In genomic region chr6:13425971-13426931, GRCh38 we compare ENCODE assay signal across 9 cellular contexts.
DNase-seq lines count a peak whose midpoint lies in the region; ATAC-seq and TF ChIP-seq lines count a peak whose summit lies in the region.
"Had no signal": no experiment of that assay in that cellular context is flagged by ENCODE, and none has a peak within 500 bp of the region (broad histone marks: within the 10 kb centered on the region; RNA-seq: fewer than 3 reads in every experiment).

No MANE protein-coding gene starts in this region.

- peak; percentile 22 for DNase-seq in activated naive CD4-positive, alpha-beta T cell treated with anti-CD3 and anti-CD28 coated beads for 36 hours
- no peak for DNase-seq in activated naive CD4-positive, alpha-beta T cell treated with anti-CD3 and anti-CD28 coated beads, Interleukin-2, amount 10 ng/mL, durations not matched to agents 7 days and 5 days
- DNase-seq in ascending aorta (ENCODE audit: low spot score in 2 of 2), result peak in 1 of 2 donors; percentile 82
- peak; percentile 46 to 84 for DNase-seq in tibial artery
- no peak for DNase-seq in DMS79 treated with DMSO at 0.1 percent for 48 hours (lab: John Stamatoyannopoulos, UW)
- DNase-seq in hepatocyte (ENCODE audit: low spot score), result no peak
- DNase-seq: NCI-H2227 treated with DMSO at 0.1 percent for 48 hours had no signal

- no peaks in the 10 kb centered on the region for H3K79me2 ChIP-seq in hepatocyte

- no peaks in the 10 kb centered on the region for H3K27me3 ChIP-seq in ascending aorta
- H3K27me3 ChIP-seq in layer of hippocampus (ENCODE audit: control insufficient read depth, insufficient read depth, low read length), result no peaks in the 10 kb centered on the region
- no peaks in the 10 kb centered on the region for H3K27me3 ChIP-seq in tibial artery
- H3K27me3 ChIP-seq in hepatocyte, result no peaks in the 10 kb centered on the region

- H4K20me1 ChIP-seq in hepatocyte (ENCODE audit: insufficient read depth, poor library complexity, severe bottlenecking), result no peaks in the 10 kb centered on the region

- no peaks in the 10 kb centered on the region for H3K9me3 ChIP-seq in ascending aorta
- H3K9me3 ChIP-seq in tibial artery, result no peaks in the 10 kb centered on the region
- H3K9me3 ChIP-seq in hepatocyte (ENCODE audit: low read depth), result no peaks in the 10 kb centered on the region

- H3K4me3 Mint-ChIP-seq in activated naive CD4-positive, alpha-beta T cell treated with anti-CD3 and anti-CD28 coated beads for 36 hours, result no peak overlapping the region
- H3K4me3 Mint-ChIP-seq in activated naive CD4-positive, alpha-beta T cell treated with anti-CD3 and anti-CD28 coated beads, Interleukin-2, amount 10 ng/mL, durations not matched to agents 7 days and 5 days, result no peak overlapping the region

- no peak for TF ChIP-seq CTCF in ascending aorta (IDR thresholded peaks at IDR 0.05)
- TF ChIP-seq CTCF in tibial artery (IDR thresholded peaks at IDR 0.05), result no peak
- no peak for TF ChIP-seq CTCF in hepatocyte (IDR thresholded peaks at IDR 0.05; ENCODE audit: poor library complexity)

- no peak overlapping the region for H2AFZ ChIP-seq in hepatocyte

- no peak overlapping the region for H3K4me3 ChIP-seq in ascending aorta
- H3K4me3 ChIP-seq in tibial artery, result no peak overlapping the region
- H3K4me3 ChIP-seq in hepatocyte, result no peak overlapping the region

- H3K9me2 ChIP-seq in hepatocyte (replicated peaks; ENCODE audit: insufficient read depth), result no peaks in the 10 kb centered on the region

- H3K4me1 ChIP-seq in ascending aorta (peaks cover 18 to 35% of the 10 kb centered on the region in 2 donors), tibial artery (peaks cover 0 to 84% (median 44%) of the 10 kb centered on the region in 4 donors), hepatocyte (ENCODE audit: insufficient read depth) (peaks cover 12% of the 10 kb centered on the region)

- ATAC-seq in HG03565 (IDR thresholded peaks at IDR 0.05; ENCODE audit: unreplicated experiment), result no peak

- WGBS in hepatocyte (ENCODE audit: low lambda C conversion rate, missing lambda C conversion rate), result 83% methylated on average over 21 of the region's 21 CpGs

- intact Hi-C loops in activated naive CD4-positive, alpha-beta T cell treated with anti-CD3 and anti-CD28 coated beads for 36 hours (cut with micrococcal nuclease), result loop anchor here (5.0 kb wide), 1 partner anchor 41 kb away; no protein-coding TSS in a partner anchor
- intact Hi-C loops in ascending aorta (cut with DNase I), result loop anchor here (5.0 kb wide), 1 partner anchor 61 kb away; the partner anchor contains the start of gene GFOD1
- intact Hi-C loops in tibial artery (cut with DNase I; ENCODE audit: low total_unique reads), result no loop called here

- no peaks in the 10 kb centered on the region for H3K36me3 Mint-ChIP-seq in activated naive CD4-positive, alpha-beta T cell treated with anti-CD3 and anti-CD28 coated beads for 36 hours (ENCODE audit: low read depth)
- H3K36me3 Mint-ChIP-seq in activated naive CD4-positive, alpha-beta T cell treated with anti-CD3 and anti-CD28 coated beads, Interleukin-2, amount 10 ng/mL, durations not matched to agents 7 days and 5 days, result no peaks in the 10 kb centered on the region

- peaks cover 54% of the 10 kb centered on the region for H3K4me1 Mint-ChIP-seq in activated naive CD4-positive, alpha-beta T cell treated with anti-CD3 and anti-CD28 coated beads for 36 hours (ENCODE audit: low read depth)
- peaks cover 32% of the 10 kb centered on the region for H3K4me1 Mint-ChIP-seq in activated naive CD4-positive, alpha-beta T cell treated with anti-CD3 and anti-CD28 coated beads, Interleukin-2, amount 10 ng/mL, durations not matched to agents 7 days and 5 days

- H3K27ac ChIP-seq in ascending aorta, result peak overlapping the region; percentile 71 to 72
- H3K27ac ChIP-seq in layer of hippocampus (ENCODE audit: low read depth, low read length), result peak overlapping the region; percentile 8
- H3K27ac ChIP-seq in tibial artery, result peak overlapping the region; percentile 80 to 95
- H3K27ac ChIP-seq in hepatocyte, result no peak overlapping the region

- H3K36me3 ChIP-seq in ascending aorta (no peaks in the 10 kb centered on the region), tibial artery (no peaks in the 10 kb centered on the region), hepatocyte (replicated peaks; ENCODE audit: insufficient read depth, low read depth) (no peaks in the 10 kb centered on the region)

- CTCF ChIA-PET in activated naive CD4-positive, alpha-beta T cell treated with anti-CD3 and anti-CD28 coated beads for 36 hours (lab: Charles Lee), result interaction anchor here (0.6 to 2.2 kb wide), 4 partner anchors 16 to 641 kb away, joined by 3 to 6 read pairs (median 4); partner anchors contain the start of gene SIRT5
- CTCF ChIA-PET in activated naive CD4-positive, alpha-beta T cell treated with anti-CD3 and anti-CD28 coated beads, Interleukin-2, amount 10 ng/mL, durations not matched to agents 7 days and 5 days (lab: Charles Lee), result interaction anchor here (0.8 to 1.4 kb wide), 3 partner anchors 14 to 91 kb away, joined by 3 read pairs; no protein-coding TSS in a partner anchor

- no peak overlapping the region for H3K27ac Mint-ChIP-seq in activated naive CD4-positive, alpha-beta T cell treated with anti-CD3 and anti-CD28 coated beads for 36 hours
- no peak overlapping the region for H3K27ac Mint-ChIP-seq in activated naive CD4-positive, alpha-beta T cell treated with anti-CD3 and anti-CD28 coated beads, Interleukin-2, amount 10 ng/mL, durations not matched to agents 7 days and 5 days

- H3K9me3 Mint-ChIP-seq in activated naive CD4-positive, alpha-beta T cell treated with anti-CD3 and anti-CD28 coated beads for 36 hours, result no peaks in the 10 kb centered on the region
- no peaks in the 10 kb centered on the region for H3K9me3 Mint-ChIP-seq in activated naive CD4-positive, alpha-beta T cell treated with anti-CD3 and anti-CD28 coated beads, Interleukin-2, amount 10 ng/mL, durations not matched to agents 7 days and 5 days

- H3K27me3 Mint-ChIP-seq in activated naive CD4-positive, alpha-beta T cell treated with anti-CD3 and anti-CD28 coated beads for 36 hours (ENCODE audit: low read depth), result no peaks in the 10 kb centered on the region
- H3K27me3 Mint-ChIP-seq in activated naive CD4-positive, alpha-beta T cell treated with anti-CD3 and anti-CD28 coated beads, Interleukin-2, amount 10 ng/mL, durations not matched to agents 7 days and 5 days, result peaks cover 45% of the 10 kb centered on the region

- H3K4me2 ChIP-seq in hepatocyte, result no peak overlapping the region

Comparison
In these comparisons a context has a peak if more than half of its experiments do, and no peak if none do; other contexts are left out.
1. DNase-seq: peak in activated naive CD4-positive, alpha-beta T cell treated with anti-CD3 and anti-CD28 coated beads for 36 hours (single experiment) and tibial artery (2 of 2); none in activated naive CD4-positive, alpha-beta T cell treated with anti-CD3 and anti-CD28 coated beads, Interleukin-2, amount 10 ng/mL, durations not matched to agents 7 days and 5 days (single experiment), DMS79 treated with DMSO at 0.1 percent for 48 hours (single experiment) and hepatocyte (single experiment).